ENCODE assay signal across 9 cellular contexts in genomic region chr11:9250139-9250582, GRCh38. TPM values are rescaled to one million over a fixed set of nuclear protein-coding genes. Genes with fewer than 3 reads are reported as not detected.
DNase-seq lines count a peak whose midpoint lies in the region; ATAC-seq, FAIRE-seq and TF ChIP-seq lines count a peak whose summit lies in the region.
"Had no signal": no experiment of that assay in that cellular context is flagged by ENCODE, and none has a peak within 500 bp of the region (broad histone marks: within the 10 kb centered on the region; RNA-seq: fewer than 3 reads in every experiment).

No MANE protein-coding gene starts in this region.

- H3K9me3 ChIP-seq in PC-3 (ENCODE audit: low read length) = no peaks in the 10 kb centered on the region

- no peaks in the 10 kb centered on the region for H3F3A ChIP-seq in PC-3 (ENCODE audit: low read length, unreplicated experiment)

- DNase-seq in GF-D8 (lab: John Stamatoyannopoulos, UW) = peak; percentile 60
- DNase-seq in activated naive CD4-positive, alpha-beta T cell treated with anti-CD3 and anti-CD28 coated beads, Interleukin-2, amount 50 U/mL, for 72 hours (ENCODE audit: low spot score in 2 of 2) = peak in 1 of 2 donors; percentile 28
- DNase-seq in PC-3 = no peak
- no peak for DNase-seq in HTR-8/SVneo (ENCODE audit: insufficient read length, low spot score)
- DNase-seq in left cardiac atrium = no peak

- POLR2A ChIA-PET in PC-3 (lab: Charles Lee; ENCODE audit: unreplicated experiment) = no interaction called here

- no peak for TF ChIP-seq CTCF in PC-3 (conservative IDR thresholded peaks at IDR 0.05; ENCODE audit: low read depth, low read length)

- H3K4me1 Mint-ChIP-seq in stimulated activated naive CD8-positive, alpha-beta T cell treated with anti-CD3 and anti-CD28 coated beads, Interleukin-15, Interleukin-2, amounts not matched to agents 100 ng/mL and 50 ng/mL, for 24 hours (ENCODE audit: low read depth) = peaks cover 77% of the 10 kb centered on the region

- no peaks in the 10 kb centered on the region for H3K9me2 ChIP-seq in PC-3 (replicated peaks; ENCODE audit: low read length)

- H2AFZ ChIP-seq in PC-3 (ENCODE audit: low read length) = no peak overlapping the region

- H3K4me2 ChIP-seq in PC-3 (ENCODE audit: low read length) = no peak overlapping the region

- H3K4me3 ChIP-seq in PC-3 (ENCODE audit: low read length) = no peak overlapping the region

- peak overlapping the region; percentile 16 to 44 for H3K27ac Mint-ChIP-seq in activated naive CD4-positive, alpha-beta T cell treated with anti-CD3 and anti-CD28 coated beads, Interleukin-2, amount 50 U/mL, for 72 hours
- H3K27ac Mint-ChIP-seq in stimulated activated naive CD8-positive, alpha-beta T cell treated with anti-CD3 and anti-CD28 coated beads, Interleukin-15, Interleukin-2, amounts not matched to agents 100 ng/mL and 50 ng/mL, for 24 hours = peak overlapping the region; percentile 32

- no peaks in the 10 kb centered on the region for H3K27me3 Mint-ChIP-seq in stimulated activated naive CD8-positive, alpha-beta T cell treated with anti-CD3 and anti-CD28 coated beads, Interleukin-15, Interleukin-2, amounts not matched to agents 100 ng/mL and 50 ng/mL, for 24 hours

- peaks cover 5% of the 10 kb centered on the region; the same call in 1 of the 2 replicates for H3K4me1 ChIP-seq in PC-3 (ENCODE audit: insufficient read depth, low read length)

- intact Hi-C loops in PC-3 (cut with micrococcal nuclease) = no loop called here
- intact Hi-C loops in left cardiac atrium (cut with DNase I) = no loop called here

- no peaks in the 10 kb centered on the region for H3K27me3 ChIP-seq in PC-3 (ENCODE audit: low read length)

- H4K20me1 ChIP-seq in PC-3 (ENCODE audit: low read length) = no peaks in the 10 kb centered on the region

- no peaks in the 10 kb centered on the region for H3K36me3 ChIP-seq in PC-3 (ENCODE audit: low read depth, low read length)

- no peaks in the 10 kb centered on the region for H3K36me3 Mint-ChIP-seq in activated naive CD4-positive, alpha-beta T cell treated with anti-CD3 and anti-CD28 coated beads, Interleukin-2, amount 50 U/mL, for 72 hours
- H3K36me3 Mint-ChIP-seq in stimulated activated naive CD8-positive, alpha-beta T cell treated with anti-CD3 and anti-CD28 coated beads, Interleukin-15, Interleukin-2, amounts not matched to agents 100 ng/mL and 50 ng/mL, for 24 hours (ENCODE audit: low read depth) = peaks cover 13% of the 10 kb centered on the region

- ATAC-seq in GM19463 (IDR thresholded peaks at IDR 0.05; ENCODE audit: unreplicated experiment) = peak; percentile 65
- ATAC-seq in HG03521 (IDR thresholded peaks at IDR 0.05; ENCODE audit: unreplicated experiment) = peak; percentile 71
- ATAC-seq in activated naive CD4-positive, alpha-beta T cell treated with anti-CD3 and anti-CD28 coated beads, Interleukin-2, amount 50 U/mL, for 72 hours = peak; percentile 80 to 90
- ATAC-seq in PC-3 = no peak
- ATAC-seq in left cardiac atrium = no peak

- peaks cover 54% of the 10 kb centered on the region for H3K79me2 ChIP-seq in PC-3 (ENCODE audit: low read length)

- CTCF ChIA-PET in PC-3 (lab: Charles Lee) = no interaction called here

- no peak for FAIRE-seq in HTR-8/SVneo (lab: Jason Lieb, UNC)
- FAIRE-seq: H1 had no signal

- H3K9me3 Mint-ChIP-seq in activated naive CD4-positive, alpha-beta T cell treated with anti-CD3 and anti-CD28 coated beads, Interleukin-2, amount 50 U/mL, for 72 hours = no peaks in the 10 kb centered on the region
- H3K9me3 Mint-ChIP-seq in stimulated activated naive CD8-positive, alpha-beta T cell treated with anti-CD3 and anti-CD28 coated beads, Interleukin-15, Interleukin-2, amounts not matched to agents 100 ng/mL and 50 ng/mL, for 24 hours = no peaks in the 10 kb centered on the region

- H3K27ac ChIP-seq in PC-3 (ENCODE audit: low read length) = no peak overlapping the region

- no peak overlapping the region for H3K9ac ChIP-seq in PC-3 (ENCODE audit: low read length)

- no TSS peak for BruUV-seq in PC-3 (replicated peaks; lab: Mats Ljungman, UMichigan)

- peak overlapping the region; percentile 27 for H3K4me3 Mint-ChIP-seq in stimulated activated naive CD8-positive, alpha-beta T cell treated with anti-CD3 and anti-CD28 coated beads, Interleukin-15, Interleukin-2, amounts not matched to agents 100 ng/mL and 50 ng/mL, for 24 hours

RNA-seq across cellular contexts. Expression of gene DENND5A, which starts 15.0 kb away (rescaled TPM):
- total RNA-seq in activated naive CD4-positive, alpha-beta T cell treated with anti-CD3 and anti-CD28 coated beads, Interleukin-2, amount 50 U/mL, for 72 hours = 10 to 100 TPM; 66.4 to 94.0 TPM
- total RNA-seq in PC-3 (2014; rRNA removed) = 37.7 and 46.9 TPM in 2 replicates
- 10 to 100 TPM; 71.5 to 90.0 TPM for total RNA-seq in left cardiac atrium

Comparison
In these comparisons a context has a peak if more than half of its experiments do, and no peak if none do; other contexts are left out.
1. ATAC-seq: peak in GM19463 (single experiment), HG03521 (single experiment) and activated naive CD4-positive, alpha-beta T cell treated with anti-CD3 and anti-CD28 coated beads, Interleukin-2, amount 50 U/mL, for 72 hours (2 of 2); none in PC-3 (single experiment) and left cardiac atrium (0 of 2).